Comparison of ENCODE assay signal across 1 cellular context in the genomic region with DNA sequence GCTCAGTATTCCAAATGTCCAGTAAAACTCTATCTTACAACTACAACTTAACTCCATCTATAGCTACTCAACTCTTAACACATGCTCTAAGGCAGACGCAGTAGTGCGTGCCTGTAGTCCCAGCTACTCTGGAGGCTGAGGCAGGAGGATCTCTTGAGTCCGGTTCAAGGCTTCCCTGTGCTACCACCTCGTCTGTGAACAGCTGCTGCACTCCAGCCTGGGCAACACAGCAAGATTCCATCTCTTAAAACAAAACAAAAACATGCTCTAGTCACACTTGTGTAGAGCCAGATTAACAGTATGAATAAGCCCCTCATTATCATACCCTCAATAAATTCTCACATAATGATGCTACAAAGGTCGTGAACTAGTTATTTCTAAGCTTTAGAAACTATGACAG.
TF ChIP-seq lines count a peak whose summit lies in the region.

No MANE protein-coding gene starts in this region.

TF ChIP-seq in SK-N-SH, 30 proteins besides CTCF, POLR2A, EP300 and RAD21 (continued from another document):
- TF ChIP-seq ELF1 (IDR thresholded peaks at IDR 0.05), result no peak
